1 cellular context compared by ENCODE assay signal in the genomic region with DNA sequence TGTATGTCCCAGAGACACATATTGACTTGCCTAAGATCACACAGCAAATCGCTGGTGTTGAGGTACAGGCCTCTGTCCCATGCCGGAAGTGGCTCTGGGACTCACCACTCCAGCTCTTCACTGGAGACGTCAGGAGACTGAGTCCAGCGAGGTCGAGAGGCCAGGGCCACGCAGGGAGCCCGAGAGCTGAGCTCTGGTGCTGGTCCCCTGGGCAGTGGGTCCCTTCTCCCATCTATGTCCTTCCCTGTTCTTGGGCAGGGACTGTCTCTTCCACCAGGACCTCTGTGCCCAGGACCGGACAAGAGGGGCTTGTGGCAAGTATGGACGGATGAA.
TF ChIP-seq lines count a peak whose summit lies in the region.

No MANE protein-coding gene starts in this region.

TF ChIP-seq in HCT116, 20 proteins besides CTCF, POLR2A, EP300 and RAD21 (continued from another document):
- TF ChIP-seq, protein P1, sequence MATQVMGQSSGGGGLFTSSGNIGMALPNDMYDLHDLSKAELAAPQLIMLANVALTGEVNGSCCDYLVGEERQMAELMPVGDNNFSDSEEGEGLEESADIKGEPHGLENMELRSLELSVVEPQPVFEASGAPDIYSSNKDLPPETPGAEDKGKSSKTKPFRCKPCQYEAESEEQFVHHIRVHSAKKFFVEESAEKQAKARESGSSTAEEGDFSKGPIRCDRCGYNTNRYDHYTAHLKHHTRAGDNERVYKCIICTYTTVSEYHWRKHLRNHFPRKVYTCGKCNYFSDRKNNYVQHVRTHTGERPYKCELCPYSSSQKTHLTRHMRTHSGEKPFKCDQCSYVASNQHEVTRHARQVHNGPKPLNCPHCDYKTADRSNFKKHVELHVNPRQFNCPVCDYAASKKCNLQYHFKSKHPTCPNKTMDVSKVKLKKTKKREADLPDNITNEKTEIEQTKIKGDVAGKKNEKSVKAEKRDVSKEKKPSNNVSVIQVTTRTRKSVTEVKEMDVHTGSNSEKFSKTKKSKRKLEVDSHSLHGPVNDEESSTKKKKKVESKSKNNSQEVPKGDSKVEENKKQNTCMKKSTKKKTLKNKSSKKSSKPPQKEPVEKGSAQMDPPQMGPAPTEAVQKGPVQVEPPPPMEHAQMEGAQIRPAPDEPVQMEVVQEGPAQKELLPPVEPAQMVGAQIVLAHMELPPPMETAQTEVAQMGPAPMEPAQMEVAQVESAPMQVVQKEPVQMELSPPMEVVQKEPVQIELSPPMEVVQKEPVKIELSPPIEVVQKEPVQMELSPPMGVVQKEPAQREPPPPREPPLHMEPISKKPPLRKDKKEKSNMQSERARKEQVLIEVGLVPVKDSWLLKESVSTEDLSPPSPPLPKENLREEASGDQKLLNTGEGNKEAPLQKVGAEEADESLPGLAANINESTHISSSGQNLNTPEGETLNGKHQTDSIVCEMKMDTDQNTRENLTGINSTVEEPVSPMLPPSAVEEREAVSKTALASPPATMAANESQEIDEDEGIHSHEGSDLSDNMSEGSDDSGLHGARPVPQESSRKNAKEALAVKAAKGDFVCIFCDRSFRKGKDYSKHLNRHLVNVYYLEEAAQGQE (IDR thresholded peaks at IDR 0.05; ENCODE audit: low read depth) = no peak
- TF ChIP-seq SRF (IDR thresholded peaks at IDR 0.05; ENCODE audit: low read depth) (no peak), FOSL1 (IDR thresholded peaks at IDR 0.05; ENCODE audit: low read depth) (no peak), POLR2AphosphoS5 (IDR thresholded peaks at IDR 0.05; ENCODE audit: low read depth, low read length) (no peak), ELF1 (IDR thresholded peaks at IDR 0.05; ENCODE audit: borderline replicate concordance, low read depth) (no peak), ZFX (IDR thresholded peaks at IDR 0.05) (no peak), EZH2phosphoT487 (IDR thresholded peaks at IDR 0.05; ENCODE audit: borderline replicate concordance) (no peak), SIN3A (IDR thresholded peaks at IDR 0.05; ENCODE audit: low read depth) (no peak), SP1 (IDR thresholded peaks at IDR 0.05; ENCODE audit: low read depth) (no peak), TCF7L2 (IDR thresholded peaks at IDR 0.05; ENCODE audit: borderline replicate concordance, extremely low read depth, insufficient read depth, insufficient read length) (no peak)
- TF ChIP-seq, protein P2, sequence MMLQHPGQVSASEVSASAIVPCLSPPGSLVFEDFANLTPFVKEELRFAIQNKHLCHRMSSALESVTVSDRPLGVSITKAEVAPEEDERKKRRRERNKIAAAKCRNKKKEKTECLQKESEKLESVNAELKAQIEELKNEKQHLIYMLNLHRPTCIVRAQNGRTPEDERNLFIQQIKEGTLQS (IDR thresholded peaks at IDR 0.05) = no peak
